ENCODE assay signal across 8 cellular contexts in the genomic region with DNA sequence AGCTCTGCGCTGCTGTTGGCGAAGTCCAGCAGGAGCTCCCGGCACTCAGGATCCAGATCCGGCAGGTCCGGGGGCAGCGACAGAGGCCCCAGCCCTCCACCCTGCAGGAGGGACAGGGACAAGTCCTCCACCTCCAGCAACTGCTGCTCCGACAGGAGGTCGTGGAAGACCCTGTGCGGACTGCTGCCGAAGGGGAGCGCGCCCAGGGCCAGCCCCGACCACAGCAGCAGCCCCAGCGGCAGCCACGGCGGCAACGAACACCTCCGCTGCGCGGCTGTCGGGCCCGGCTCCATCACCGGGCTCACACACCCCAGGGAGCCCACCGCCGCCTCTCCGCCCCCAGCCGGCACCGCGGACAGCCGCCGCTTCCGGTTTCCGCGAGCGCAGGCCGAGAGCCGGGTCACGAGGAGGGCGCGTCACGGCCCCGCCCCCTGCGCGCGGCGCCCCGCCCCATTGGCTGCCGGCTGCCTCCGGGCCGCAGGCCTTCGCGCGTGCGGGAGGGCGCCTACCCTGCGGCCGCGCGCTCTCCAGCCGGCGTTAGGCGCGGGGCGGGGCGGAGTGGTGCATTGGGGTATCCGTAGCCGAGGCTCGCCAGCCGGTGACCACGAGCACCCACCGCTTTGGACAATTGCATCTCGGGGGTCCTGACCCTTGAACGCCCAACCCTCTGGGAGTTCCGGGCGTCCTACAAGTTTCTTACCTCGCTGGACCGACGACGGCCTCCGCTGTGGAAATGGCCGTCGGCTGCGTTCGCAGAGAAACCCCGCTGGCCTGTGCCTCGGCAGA. TPM values are rescaled to one million over a fixed set of nuclear protein-coding genes. Genes with fewer than 3 reads are reported as not detected.
A peak's percentile ranks its signal among the peaks of the same experiment; 100 is the strongest.
DNase-seq lines count a peak whose midpoint lies in the region; ATAC-seq and TF ChIP-seq lines count a peak whose summit lies in the region.

OSTM1 (minus strand) TSS at position 383 of the 786 bp plus-strand sequence; CDS start at position 293, 90 bp downstream.

- H3K36me3 ChIP-seq in BLaER1 treated with 17β-estradiol and CSF1 and Interleukin-3, amounts not matched to agents 10 nM and 100 nM, result peaks cover 0 to 11% (median 0%) of the 10 kb centered on the region in 11 experiments; a peak in 3 of 22 replicates
- no peaks in the 10 kb centered on the region for H3K36me3 ChIP-seq in right lobe of liver

- TF ChIP-seq POLR2A in right lobe of liver (IDR thresholded peaks at IDR 0.05), result peak; percentile 90

- peak; percentile 96 for DNase-seq in NCI-H774 (lab: John Stamatoyannopoulos, UW)
- peak; percentile 93 for DNase-seq in activated CD4-positive, alpha-beta T cell treated with anti-CD3 and anti-CD28 coated beads, Interleukin-2, amount 50 U/mL, for 48 hours
- peak; percentile 92 for DNase-seq in dermis blood vessel endothelial cell
- DNase-seq in right lobe of liver, result peak; percentile 93 to 94 (median 94)
- peak; percentile 90 to 92 for DNase-seq in stimulated activated CD4-positive, alpha-beta T cell treated with anti-CD3 and anti-CD28 coated beads, Interleukin-4, amount 100 ng/mL, for 48 hours (ENCODE audit: low read depth in 2 of 2)

- intact Hi-C loops in right lobe of liver (cut with DNase I), result no loop called here

- peak within 1 kb of the TSS; percentile 81 to 97 (median 86) for H3K9ac ChIP-seq in BLaER1 treated with 17β-estradiol and CSF1 and Interleukin-3, amounts not matched to agents 10 nM and 100 nM

- H3K27me3 ChIP-seq in BLaER1 treated with 17β-estradiol and CSF1 and Interleukin-3, amounts not matched to agents 10 nM and 100 nM, result no peaks in the 10 kb centered on the region
- no peaks in the 10 kb centered on the region for H3K27me3 ChIP-seq in right lobe of liver

- H3K4me1 ChIP-seq in BLaER1 treated with 17β-estradiol and CSF1 and Interleukin-3, amounts not matched to agents 10 nM and 100 nM, result peaks cover 17 to 27% (median 21%) of the 10 kb centered on the region in 10 experiments
- peaks cover 0 to 7% (median 3%) of the 10 kb centered on the region in 4 donors for H3K4me1 ChIP-seq in right lobe of liver

- peak; percentile 96 for ATAC-seq in GM19328 (IDR thresholded peaks at IDR 0.05; ENCODE audit: unreplicated experiment)
- ATAC-seq in HG03469 (IDR thresholded peaks at IDR 0.05; ENCODE audit: unreplicated experiment), result peak; percentile 91
- ATAC-seq in right lobe of liver, result peak; percentile 99 to 100 (median 100)

- peak within 1 kb of the TSS; percentile 77 to 93 (median 82) for H3K27ac ChIP-seq in BLaER1 treated with 17β-estradiol and CSF1 and Interleukin-3, amounts not matched to agents 10 nM and 100 nM
- peak within 1 kb of the TSS; percentile 71 to 83 (median 79) for H3K27ac ChIP-seq in right lobe of liver

- H3K9me3 ChIP-seq in BLaER1 treated with 17β-estradiol and CSF1 and Interleukin-3, amounts not matched to agents 10 nM and 100 nM (replicated peaks in 1 of 11), result no peaks in the 10 kb centered on the region
- no peaks in the 10 kb centered on the region for H3K9me3 ChIP-seq in right lobe of liver

- H4K20me1 ChIP-seq in BLaER1 treated with 17β-estradiol and CSF1 and Interleukin-3, amounts not matched to agents 10 nM and 100 nM, result peaks cover 0 to 2% (median 0%) of the 10 kb centered on the region in 11 experiments; a peak in 2 of 22 replicates

- peak in 1 of 4 donors; percentile 4 for TF ChIP-seq CTCF in right lobe of liver (IDR thresholded peaks at IDR 0.05)

- WGBS in right lobe of liver (ENCODE audit: insufficient coverage, low coverage, low lambda C conversion rate, missing lambda C conversion rate), result 0% methylated on average over 18 of the region's 86 CpGs

- peak within 1 kb of the TSS; percentile 89 to 99 (median 98) for H3K4me2 ChIP-seq in BLaER1 treated with 17β-estradiol and CSF1 and Interleukin-3, amounts not matched to agents 10 nM and 100 nM

- H3K4me3 ChIP-seq in BLaER1 treated with 17β-estradiol and CSF1 and Interleukin-3, amounts not matched to agents 10 nM and 100 nM, result peak within 1 kb of the TSS; percentile 82 to 100 (median 93)
- H3K4me3 ChIP-seq in right lobe of liver, result peak within 1 kb of the TSS; percentile 71 to 100 (median 85)

RNA-seq across cellular contexts. Expression of gene OSTM1, which starts in this region (rescaled TPM):
- total RNA-seq in dermis blood vessel endothelial cell, result 31.1 and 37.1 TPM in 2 replicates
- total RNA-seq in right lobe of liver, result 10 to 100 TPM; 13.1 to 31.6 (median 19.7) TPM

Comparison
In these comparisons a context has a peak if more than half of its experiments do, and no peak if none do; other contexts are left out.
1. Peak in every context shown above with its lines: DNase-seq, ATAC-seq, H3K4me3 ChIP-seq and H3K27ac ChIP-seq.